Comparison of ENCODE assay signal across 8 cellular contexts in genomic region chr4:36244257-36245084, GRCh38. TPM values are rescaled to one million over a fixed set of nuclear protein-coding genes. Genes with fewer than 3 reads are reported as not detected.
DNase-seq lines count a peak whose midpoint lies in the region; ATAC-seq, FAIRE-seq and TF ChIP-seq lines count a peak whose summit lies in the region.

ARAP2 (minus strand) TSS chr4:36244514; CDS start chr4:36229486, 15,028 bp downstream.

- TF ChIP-seq EP300 in HepG2 (IDR thresholded peaks at IDR 0.05; ENCODE audit: low read depth in 2 of 2, low read length in 2 of 2) (no peak), HepG2 (CRISPR knock-in tag; IDR thresholded peaks at IDR 0.05; ENCODE audit: borderline replicate concordance) (no peak)

- in situ Hi-C loops in HepG2 (cut with HindIII; ENCODE audit: extremely low pct_ligation_motif_present, low pct_unique_long_range_greater_than_20kb), result no loop called here

- CTCF ChIA-PET in HepG2 (lab: Yijun Ruan, JAX; ENCODE audit: low intra/inter-chr PET ratio, low total read pairs), result no interaction called here

- DNase-seq in GM12891 (ENCODE audit: insufficient read length, low spot score) (peak; percentile 53), H7 (peak; percentile 82), MM.1S (peak; percentile 77), cerebellum (ENCODE audit: low spot score) (no peak), HepG2 (ENCODE audit: low spot score) (no peak), NCI-H1694 (lab: John Stamatoyannopoulos, UW) (no peak)
- DNase-seq in activated CD4-positive, CD25-positive, alpha-beta regulatory T cell treated with anti-CD3 and anti-CD28 coated beads, Interleukin-2, amount 50 U/mL, for 72 hours, result peak; percentile 79
- DNase-seq in stimulated activated CD4-positive, alpha-beta T cell treated with anti-CD3 and anti-CD28 coated beads, Interleukin-4, amount 100 ng/mL, for 48 hours (ENCODE audit: low read depth in 2 of 2), result peak; percentile 52 to 56

- TF ChIP-seq CTCF in MM.1S (IDR thresholded peaks at IDR 0.05; ENCODE audit: low read length) (no peak), HepG2 (CRISPR knock-in tag; IDR thresholded peaks at IDR 0.05) (0 out of 2 replicates have a peak, but pooled peaks have one; percentile 12)

- H4K20me1 ChIP-seq in MM.1S (ENCODE audit: insufficient read depth, low read length) (no peaks in the 10 kb centered on the region), HepG2 (ENCODE audit: insufficient read depth, low read length) (no peaks in the 10 kb centered on the region)

- peak within 1 kb of the TSS; percentile 77 for H3K9ac ChIP-seq in MM.1S (ENCODE audit: low read length)
- peak within 1 kb of the TSS; percentile 39; the same call in 1 of the 2 replicates for H3K9ac ChIP-seq in HepG2 (ENCODE audit: insufficient read depth, low read depth, low read length)

- H3K4me2 ChIP-seq in MM.1S (ENCODE audit: low read depth, low read length), result peak within 1 kb of the TSS; percentile 80
- H3K4me2 ChIP-seq in HepG2 (ENCODE audit: low read depth, low read length), result peak within 1 kb of the TSS; percentile 74

- BruUV-seq in HepG2 (replicated peaks; lab: Mats Ljungman, UMichigan), result no TSS peak

- H3K9me2 ChIP-seq in MM.1S (replicated peaks; ENCODE audit: insufficient read depth, low read length), result no peaks in the 10 kb centered on the region

- ATAC-seq in HepG2, result peak; percentile 95

- H3K9me3 ChIP-seq in MM.1S (replicated peaks; ENCODE audit: insufficient read depth, low read length) (no peaks in the 10 kb centered on the region), HepG2 (ENCODE audit: low read length) (no peaks in the 10 kb centered on the region)

- 7% methylated on average over 6 of the region's 81 CpGs for WGBS in HepG2 (ENCODE audit: low lambda C conversion rate)

- peak within 1 kb of the TSS; percentile 85 for H2AFZ ChIP-seq in MM.1S (ENCODE audit: low read length)
- H2AFZ ChIP-seq in HepG2 (ENCODE audit: low read length), result no peak within 1 kb of the TSS

- peaks cover 32% of the 10 kb centered on the region for H3K79me2 ChIP-seq in MM.1S (ENCODE audit: low read length)
- no peaks in the 10 kb centered on the region for H3K79me2 ChIP-seq in HepG2 (ENCODE audit: insufficient read depth, low read length)

- TF ChIP-seq POLR2A in GM12891 (IDR thresholded peaks at IDR 0.05; ENCODE audit: low read depth, low read length), result 0 out of 2 replicates have a peak, but pooled peaks have one; percentile 52
- no peak for TF ChIP-seq POLR2A in HepG2 (IDR thresholded peaks at IDR 0.05; ENCODE audit: insufficient read depth in 1 of 2, low read depth in 2 of 2, low read length in 2 of 2)

- POLR2A ChIA-PET in HepG2 (lab: Yijun Ruan, JAX), result no interaction called here

- H3F3A ChIP-seq in MM.1S (ENCODE audit: insufficient read depth, low read length), result peaks cover 16% of the 10 kb centered on the region

- no peak for TF ChIP-seq RAD21 in HepG2 (CRISPR knock-in tag; IDR thresholded peaks at IDR 0.05)

- peak within 1 kb of the TSS; percentile 62 for H3K4me3 ChIP-seq in H7 (ENCODE audit: insufficient read depth, low read depth, low read length)
- H3K4me3 ChIP-seq in MM.1S (ENCODE audit: low read length), result peak within 1 kb of the TSS; percentile 80
- H3K4me3 ChIP-seq in HepG2 (replicated peaks in 1 of 3; ENCODE audit: insufficient read depth in 1 of 3, low read depth in 2 of 3, low read length in 3 of 3), result peak within 1 kb of the TSS; percentile 54 to 69 (median 55)

- H3K4me1 ChIP-seq in MM.1S (ENCODE audit: low read length), result peaks cover 20% of the 10 kb centered on the region
- H3K4me1 ChIP-seq in HepG2 (ENCODE audit: insufficient read depth, low read length), result peaks cover 15% of the 10 kb centered on the region; the same call in 1 of the 2 replicates

- H3K36me3 ChIP-seq in H7 (replicated peaks; ENCODE audit: control insufficient read depth, insufficient read depth, low read length) (no peaks in the 10 kb centered on the region), MM.1S (replicated peaks; ENCODE audit: insufficient read depth, low read length) (no peaks in the 10 kb centered on the region), HepG2 (replicated peaks in 1 of 2; ENCODE audit: control insufficient read depth in 1 of 2, insufficient read depth in 2 of 2, low read length in 2 of 2) (no peaks in the 10 kb centered on the region)

- intact Hi-C loops in HepG2 (cut with micrococcal nuclease; ENCODE audit: unreplicated experiment), result loop anchor here (1.0 kb wide), 1 partner anchor 33 kb away; no protein-coding TSS in a partner anchor

- H3K27me3 ChIP-seq in H7 (ENCODE audit: control insufficient read depth, insufficient read depth, low read length), result peaks cover 21% of the 10 kb centered on the region
- no peaks in the 10 kb centered on the region for H3K27me3 ChIP-seq in MM.1S (replicated peaks; ENCODE audit: insufficient read depth, low read length)
- H3K27me3 ChIP-seq in HepG2 (ENCODE audit: control insufficient read depth in 1 of 2, insufficient read depth in 2 of 2, low read length in 2 of 2), result peaks cover 0 to 7% of the 10 kb centered on the region in 2 experiments; a peak in 1 of 5 replicates

- H3K27ac ChIP-seq in MM.1S (ENCODE audit: low read length) (peak within 1 kb of the TSS; percentile 57; the same call in 1 of the 2 replicates), HepG2 (ENCODE audit: extremely low read length, insufficient read depth, low read length) (no peak within 1 kb of the TSS)

- FAIRE-seq in GM12891 (lab: Jason Lieb, UNC) (peak; percentile 97), HepG2 (lab: Jason Lieb, UNC) (no peak)

TF ChIP-seq in GM12891, 5 proteins besides CTCF, POLR2A, EP300 and RAD21:
- TF ChIP-seq PAX5 (IDR thresholded peaks at IDR 0.05; ENCODE audit: insufficient read depth, low read length, severe bottlenecking), result peak; percentile 76
- peak; percentile 46; the same call in 1 of the 2 replicates for TF ChIP-seq POLR2AphosphoS5 (IDR thresholded peaks at IDR 0.05; ENCODE audit: low read depth, low read length)
- TF ChIP-seq SPI1 (IDR thresholded peaks at IDR 0.05; ENCODE audit: low read depth, low read length), result peak; percentile 44
- TF ChIP-seq TAF1 (IDR thresholded peaks at IDR 0.05; ENCODE audit: low read depth, low read length), result peak; percentile 55; the same call in 1 of the 2 replicates
- no peak for TF ChIP-seq POU2F2 (IDR thresholded peaks at IDR 0.05; ENCODE audit: low read depth, low read length)

TF ChIP-seq in HepG2, 621 proteins besides CTCF, POLR2A, EP300 and RAD21 (continues in another document):
- 0 out of 2 replicates have a peak, but pooled peaks have one; percentile 39 for TF ChIP-seq ZFY (CRISPR knock-in tag; IDR thresholded peaks at IDR 0.05)
- no peak for TF ChIP-seq NFE2L1 (CRISPR knock-in tag; IDR thresholded peaks at IDR 0.05; ENCODE audit: borderline replicate concordance)
- TF ChIP-seq CBX2 (IDR thresholded peaks at IDR 0.05; ENCODE audit: low read depth, low read length), result no peak
- no peak for TF ChIP-seq CBX2 (CRISPR knock-in tag; IDR thresholded peaks at IDR 0.05; ENCODE audit: low read depth)

RNA-seq across cellular contexts. Expression of gene ARAP2, which starts in this region (rescaled TPM):
- polyA plus RNA-seq in GM12891 (2012; ENCODE audit: low read depth, missing spikeins), result 8.5 TPM
- 0.41 and 1.7 TPM in 2 replicates for total RNA-seq in H7 (2014; rRNA removed; shearing (Covaris generic))
- total RNA-seq in cerebellum (45.3 TPM), HepG2 (2016; rRNA removed; fragmentation: Illumina TruSeq; extraction: Trizol) (1.4 and 1.5 TPM in 2 replicates)
- total RNA-seq in HepG2 (2016; cell fraction: cytosol; rRNA removed; fragmentation: Illumina TruSeq; extraction: Trizol; ENCODE audit: low read depth), result 1.5 and 1.8 TPM in 2 replicates
- 0.95 and 0.97 TPM in 2 replicates for total RNA-seq in HepG2 (2016; cell fraction: insoluble cytoplasmic fraction; rRNA removed; fragmentation: Illumina TruSeq; extraction: Trizol)
- 1.00 and 1.2 TPM in 2 replicates for total RNA-seq in HepG2 (2016; cell fraction: membrane; rRNA removed; fragmentation: Illumina TruSeq; extraction: Trizol)
- total RNA-seq in HepG2 (2016; cell fraction: nucleus; rRNA removed; fragmentation: Illumina TruSeq; extraction: Trizol), result 4.1 and 5.6 TPM in 2 replicates
- 0.16 and 0.37 TPM in 2 replicates for polyA plus RNA-seq in HepG2 (2011; rRNA removed)
- 0.09 TPM in 2 replicates for polyA plus RNA-seq in HepG2 (2011; cell fraction: cytosol; rRNA removed)
- 0.14 and 0.35 TPM in 2 replicates for polyA plus RNA-seq in HepG2 (2011; cell fraction: nucleus; rRNA removed)
- 0.13 and 0.16 TPM in 2 replicates for polyA plus RNA-seq in HepG2 (2012)
- 0.02 and 0.10 TPM in 2 replicates for polyA plus RNA-seq in HepG2 (2016; cell fraction: cytosol; fragmentation: Illumina TruSeq; extraction: Trizol; ENCODE audit: low read depth)
- polyA plus RNA-seq in HepG2 (2016; cell fraction: insoluble cytoplasmic fraction; fragmentation: Illumina TruSeq; extraction: Trizol; ENCODE audit: low read depth), result 0.32 and 0.37 TPM in 2 replicates
- 0.03 and 0.15 TPM in 2 replicates for polyA plus RNA-seq in HepG2 (2016; cell fraction: membrane; fragmentation: Illumina TruSeq; extraction: Trizol; ENCODE audit: low read depth)
- polyA plus RNA-seq in HepG2 (2016; cell fraction: nucleus; fragmentation: Illumina TruSeq; extraction: Trizol; ENCODE audit: insufficient read depth, low read depth), result 0.53 and 0.87 TPM in 2 replicates
- polyA minus RNA-seq in HepG2 (2011; rRNA and poly(A)+ RNA removed; ENCODE audit: low replicate concordance), result 0.74 and 12.3 TPM in 2 replicates
- 0.49 and 0.70 TPM in 2 replicates for polyA minus RNA-seq in HepG2 (2011; cell fraction: cytosol; rRNA and poly(A)+ RNA removed)
- polyA minus RNA-seq in HepG2 (2011; cell fraction: nucleus; rRNA and poly(A)+ RNA removed), result 3.1 and 4.7 TPM in 2 replicates

Comparison
In these comparisons a context has a peak if more than half of its experiments do, and no peak if none do; other contexts are left out.
1. DNase-seq: peak in GM12891 (single experiment), H7 (single experiment), MM.1S (single experiment), activated CD4-positive, CD25-positive, alpha-beta regulatory T cell treated with anti-CD3 and anti-CD28 coated beads, Interleukin-2, amount 50 U/mL, for 72 hours (single experiment) and stimulated activated CD4-positive, alpha-beta T cell treated with anti-CD3 and anti-CD28 coated beads, Interleukin-4, amount 100 ng/mL, for 48 hours (2 of 2); none in cerebellum (single experiment), HepG2 (single experiment) and NCI-H1694 (single experiment).
2. Peak in every context shown above with its lines, with median percentiles within 50 percentile points of each other: H3K4me3 ChIP-seq.